ENCODE assay signal across 1 cellular context in the genomic region with DNA sequence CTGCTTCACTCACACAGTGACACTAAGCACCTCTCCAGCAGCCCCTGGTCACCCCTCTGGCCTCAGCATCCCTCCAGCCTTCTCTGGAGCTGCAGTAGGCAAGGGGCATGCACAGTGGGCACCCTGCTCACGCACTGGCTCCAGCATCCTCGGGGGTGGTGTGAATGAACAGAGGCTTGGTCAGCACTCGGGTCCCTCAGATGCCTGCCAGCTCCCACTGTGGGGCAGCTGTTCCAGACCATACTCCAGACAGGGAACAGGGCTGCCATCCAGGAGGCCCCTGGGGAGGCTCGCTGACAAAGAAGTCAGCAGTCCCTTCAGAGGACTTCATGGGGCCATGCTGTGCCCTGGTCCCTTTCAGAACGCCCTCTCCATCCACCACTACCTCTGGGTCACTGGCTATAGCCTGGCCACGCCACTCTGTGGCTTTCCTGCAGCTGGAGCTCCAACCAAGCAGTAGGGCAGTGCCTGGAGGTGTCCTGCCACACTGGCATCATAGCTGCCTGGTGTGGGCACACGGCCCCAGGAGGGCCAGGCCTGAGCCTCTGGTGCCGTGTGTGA.
TF ChIP-seq lines count a peak whose summit lies in the region.

No MANE protein-coding gene starts in this region.

TF ChIP-seq in IMR-90, 13 proteins besides CTCF, POLR2A, EP300 and RAD21:
- TF ChIP-seq MAZ (IDR thresholded peaks at IDR 0.05; ENCODE audit: borderline replicate concordance, low read depth, low read length) (no peak), MXI1 (IDR thresholded peaks at IDR 0.05; ENCODE audit: borderline replicate concordance, low read depth, low read length) (no peak), BHLHE40 (IDR thresholded peaks at IDR 0.05; ENCODE audit: low read depth, low read length) (no peak), FOS (IDR thresholded peaks at IDR 0.05; ENCODE audit: low read depth, low read length) (no peak), RCOR1 (IDR thresholded peaks at IDR 0.05; ENCODE audit: insufficient replicate concordance, low read length) (no peak), CHD1 (IDR thresholded peaks at IDR 0.05; ENCODE audit: low read depth, low read length) (no peak), NFE2L2 (IDR thresholded peaks at IDR 0.05; ENCODE audit: low read depth, low read length) (no peak)
- TF ChIP-seq, protein P1, sequence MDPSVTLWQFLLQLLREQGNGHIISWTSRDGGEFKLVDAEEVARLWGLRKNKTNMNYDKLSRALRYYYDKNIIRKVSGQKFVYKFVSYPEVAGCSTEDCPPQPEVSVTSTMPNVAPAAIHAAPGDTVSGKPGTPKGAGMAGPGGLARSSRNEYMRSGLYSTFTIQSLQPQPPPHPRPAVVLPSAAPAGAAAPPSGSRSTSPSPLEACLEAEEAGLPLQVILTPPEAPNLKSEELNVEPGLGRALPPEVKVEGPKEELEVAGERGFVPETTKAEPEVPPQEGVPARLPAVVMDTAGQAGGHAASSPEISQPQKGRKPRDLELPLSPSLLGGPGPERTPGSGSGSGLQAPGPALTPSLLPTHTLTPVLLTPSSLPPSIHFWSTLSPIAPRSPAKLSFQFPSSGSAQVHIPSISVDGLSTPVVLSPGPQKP (IDR thresholded peaks at IDR 0.05; ENCODE audit: borderline replicate concordance, low read depth, low read length): no peak
- TF ChIP-seq, protein P2, sequence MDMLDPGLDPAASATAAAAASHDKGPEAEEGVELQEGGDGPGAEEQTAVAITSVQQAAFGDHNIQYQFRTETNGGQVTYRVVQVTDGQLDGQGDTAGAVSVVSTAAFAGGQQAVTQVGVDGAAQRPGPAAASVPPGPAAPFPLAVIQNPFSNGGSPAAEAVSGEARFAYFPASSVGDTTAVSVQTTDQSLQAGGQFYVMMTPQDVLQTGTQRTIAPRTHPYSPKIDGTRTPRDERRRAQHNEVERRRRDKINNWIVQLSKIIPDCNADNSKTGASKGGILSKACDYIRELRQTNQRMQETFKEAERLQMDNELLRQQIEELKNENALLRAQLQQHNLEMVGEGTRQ (IDR thresholded peaks at IDR 0.05; ENCODE audit: low read depth, low read length): no peak
TF ChIP-seq in IMR-90: peak in this region for 0.
